1 cellular context compared by ENCODE assay signal in genomic region chr7:138460649-138461607, GRCh38.
TF ChIP-seq lines count a peak whose summit lies in the region.

No MANE protein-coding gene starts in this region.

TF ChIP-seq in GM12878, 131 proteins besides CTCF, POLR2A, EP300 and RAD21 (continued from another document and continues in another):
- TF ChIP-seq E2F8 (IDR thresholded peaks at IDR 0.05; ENCODE audit: low read depth, partially characterized antibody) (no peak), PAX8 (IDR thresholded peaks at IDR 0.05) (no peak), TBL1XR1 (IDR thresholded peaks at IDR 0.05; ENCODE audit: low read depth, low read length) (no peak), MEF2B (IDR thresholded peaks at IDR 0.05; ENCODE audit: partially characterized antibody, poor library complexity, severe bottlenecking) (no peak), RBBP5 (conservative IDR thresholded peaks at IDR 0.05) (no peak), ETV6 (conservative IDR thresholded peaks at IDR 0.05 in 1 of 2, IDR thresholded peaks at IDR 0.05 in 1 of 2; ENCODE audit: borderline replicate concordance in 1 of 2, low read depth in 1 of 2) (no peak), YY1 (IDR thresholded peaks at IDR 0.05; ENCODE audit: low read depth, low read length) (peak; percentile 41; the same call in 1 of the 2 replicates), SUZ12 (IDR thresholded peaks at IDR 0.05; ENCODE audit: unreplicated experiment) (no peak), STAT3 (IDR thresholded peaks at IDR 0.05; ENCODE audit: low read depth, low read length) (no peak), MXI1 (IDR thresholded peaks at IDR 0.05; ENCODE audit: low read depth, low read length) (0 out of 2 replicates have a peak, but pooled peaks have one; percentile 30), ZBTB4 (CRISPR knock-in tag; IDR thresholded peaks at IDR 0.05) (no peak), ATF7 (IDR thresholded peaks at IDR 0.05; ENCODE audit: low read depth) (no peak), MAX (IDR thresholded peaks at IDR 0.05; ENCODE audit: low read depth, low read length) (no peak), CBX5 (IDR thresholded peaks at IDR 0.05; ENCODE audit: low read depth) (no peak), GABPA (IDR thresholded peaks at IDR 0.05; ENCODE audit: low read depth) (no peak), ZNF384 (IDR thresholded peaks at IDR 0.05; ENCODE audit: borderline replicate concordance, low read depth, low read length) (no peak), PBX3 (IDR thresholded peaks at IDR 0.05; ENCODE audit: insufficient replicate concordance, low read depth, low read length) (no peak), PRDM15 (CRISPR knock-in tag; IDR thresholded peaks at IDR 0.05) (no peak), SUPT20H (IDR thresholded peaks at IDR 0.05; ENCODE audit: borderline replicate concordance, control insufficient read depth, low read depth, low read length) (no peak), ESRRA (IDR thresholded peaks at IDR 0.05; ENCODE audit: low read length) (no peak), CHD4 (IDR thresholded peaks at IDR 0.05) (no peak), POU2F2 (IDR thresholded peaks at IDR 0.05; ENCODE audit: borderline replicate concordance, low read depth, low read length) (no peak), ZBTB40 (IDR thresholded peaks at IDR 0.05; ENCODE audit: borderline replicate concordance) (no peak), ZBED1 (IDR thresholded peaks at IDR 0.05; ENCODE audit: borderline replicate concordance) (peak; percentile 72; the same call in 1 of the 2 replicates), MTA2 (IDR thresholded peaks at IDR 0.05; ENCODE audit: low read depth) (no peak), BCL11A (IDR thresholded peaks at IDR 0.05; ENCODE audit: low read depth, low read length) (no peak), IRF4 (IDR thresholded peaks at IDR 0.05; ENCODE audit: low read depth, low read length) (no peak), SPI1 (IDR thresholded peaks at IDR 0.05; ENCODE audit: borderline replicate concordance, insufficient read depth, low read depth, low read length) (no peak), ELK1 (IDR thresholded peaks at IDR 0.05; ENCODE audit: low read depth, low read length) (no peak), CHD2 (IDR thresholded peaks at IDR 0.05; ENCODE audit: borderline replicate concordance, low read depth, low read length) (0 out of 2 replicates have a peak, but pooled peaks have one; percentile 32), NR2F1 (conservative IDR thresholded peaks at IDR 0.05) (0 out of 2 replicates have a peak, but pooled peaks have one; percentile 63), SMAD5 (IDR thresholded peaks at IDR 0.05; ENCODE audit: low read depth) (no peak), TCF7 (IDR thresholded peaks at IDR 0.05; ENCODE audit: borderline replicate concordance) (no peak), STAT1 (conservative IDR thresholded peaks at IDR 0.05) (no peak), BACH1 (IDR thresholded peaks at IDR 0.05; ENCODE audit: borderline replicate concordance) (peak; percentile 92), EZH2 (IDR thresholded peaks at IDR 0.05; ENCODE audit: borderline replicate concordance, control insufficient read depth, low read depth, low read length) (no peak), ASH2L (IDR thresholded peaks at IDR 0.05; ENCODE audit: borderline replicate concordance, low read depth) (no peak), KLF5 (IDR thresholded peaks at IDR 0.05; ENCODE audit: partially characterized antibody) (no peak), BMI1 (IDR thresholded peaks at IDR 0.05; ENCODE audit: borderline replicate concordance) (no peak), BHLHE40 (IDR thresholded peaks at IDR 0.05; ENCODE audit: borderline replicate concordance in 1 of 2, low read depth in 2 of 2, low read length in 1 of 2) (peak in 1 of 2 experiments; percentile 33; a peak in 1 of 4 replicates), ZBTB11 (CRISPR knock-in tag; IDR thresholded peaks at IDR 0.05) (no peak), SIX5 (IDR thresholded peaks at IDR 0.05; ENCODE audit: low read depth, low read length, severe bottlenecking) (no peak)
